14 cellular contexts compared by ENCODE assay signal in genomic region chr4:174256277-174256713, GRCh38. TPM values are rescaled to one million over a fixed set of nuclear protein-coding genes. Genes with fewer than 3 reads are reported as not detected.
A peak's percentile ranks its signal among the peaks of the same experiment; 100 is the strongest.
DNase-seq lines count a peak whose midpoint lies in the region; ATAC-seq and TF ChIP-seq lines count a peak whose summit lies in the region.
"Had no signal": no experiment of that assay in that cellular context is flagged by ENCODE, and none has a peak within 500 bp of the region (broad histone marks: within the 10 kb centered on the region; RNA-seq: fewer than 3 reads in every experiment).

No MANE protein-coding gene starts in this region.

- CTCF ChIA-PET in HEK293 (lab: Yijun Ruan, JAX) = no interaction called here

- in situ Hi-C loops in astrocyte of the spinal cord (cut with HindIII; ENCODE audit: low sequenced_read_pairs) = no loop called here

- POLR2A ChIA-PET in HEK293 (lab: Yijun Ruan, JAX) = interaction anchor here (0.6 kb wide), 1 partner anchor 1089 kb away, joined by 3 read pairs; no protein-coding TSS in a partner anchor

- H3K4me3 ChIP-seq in HEK293 (ENCODE audit: low read depth, low read length) (no peak overlapping the region), astrocyte of the spinal cord (ENCODE audit: low read depth, low read length) (no peak overlapping the region), fibroblast of villous mesenchyme (ENCODE audit: low read depth, low read length) (no peak overlapping the region)
- H3K4me3 ChIP-seq: BLaER1 treated with 17β-estradiol and CSF1 and Interleukin-3, amounts not matched to agents 10 nM and 100 nM; gastrocnemius medialis had no signal

- H3K36me3 ChIP-seq in HEK293 (ENCODE audit: control insufficient read depth in 2 of 2, insufficient read depth in 1 of 2, low read length in 2 of 2) = no peaks in the 10 kb centered on the region

- ATAC-seq in HG03159 (IDR thresholded peaks at IDR 0.05; ENCODE audit: unreplicated experiment) = no peak
- ATAC-seq: activated naive CD4-positive, alpha-beta T cell treated with anti-CD3 and anti-CD28 coated beads, Interleukin-2, amount 50 U/mL, for 72 hours; gastrocnemius medialis had no signal

- peaks cover 10% of the 10 kb centered on the region; the same call in 1 of the 2 replicates for H3K4me1 ChIP-seq in HEK293 (ENCODE audit: control insufficient read depth, insufficient read depth, low read length)
- H3K4me1 ChIP-seq: BLaER1 treated with 17β-estradiol and CSF1 and Interleukin-3, amounts not matched to agents 10 nM and 100 nM; gastrocnemius medialis had no signal

- H3K9me3 ChIP-seq in HEK293 (ENCODE audit: control insufficient read depth, insufficient read depth, low read depth, low read length) = no peaks in the 10 kb centered on the region
- H3K9me3 ChIP-seq: BLaER1 treated with 17β-estradiol and CSF1 and Interleukin-3, amounts not matched to agents 10 nM and 100 nM; gastrocnemius medialis had no signal

- DNase-seq in AG08395 (ENCODE audit: low spot score) (peak; percentile 30), astrocyte of the spinal cord (ENCODE audit: low read depth, low spot score) (peak; percentile 54), fibroblast of villous mesenchyme (ENCODE audit: low read depth) (peak; percentile 70), hypothalamus (lab: John Stamatoyannopoulos, UW) (no peak), activated gamma-delta T cell (lab: John Stamatoyannopoulos, UW) (no peak), glomerular visceral epithelial cell (ENCODE audit: extremely low spot score) (no peak)
- DNase-seq: DMS79 treated with DMSO at 0.1 percent for 48 hours, gastrocnemius medialis, NCI-H1436, T-helper 1 cell had no signal

- no peak overlapping the region for H3K27ac ChIP-seq in HEK293 (ENCODE audit: extremely low read depth, low read depth, low read length)
- H3K27ac ChIP-seq: BLaER1 treated with 17β-estradiol and CSF1 and Interleukin-3, amounts not matched to agents 10 nM and 100 nM; gastrocnemius medialis had no signal

- TF ChIP-seq CTCF in HEK293 (tag by site-specific recombination; IDR thresholded peaks at IDR 0.05) = no peak
- no peak for TF ChIP-seq CTCF in astrocyte of the spinal cord (IDR thresholded peaks at IDR 0.05; ENCODE audit: low read depth, low read length)
- TF ChIP-seq CTCF in fibroblast of villous mesenchyme (IDR thresholded peaks at IDR 0.05; ENCODE audit: insufficient read depth, low read depth, low read length) = no peak

TF ChIP-seq in HEK293, 187 proteins besides CTCF, POLR2A, EP300 and RAD21 (continues in another document):
- TF ChIP-seq ZNF580 (tag by site-specific recombination; IDR thresholded peaks at IDR 0.05) = no peak
- TF ChIP-seq ZNF768 (tag by site-specific recombination; IDR thresholded peaks at IDR 0.05) = no peak
- TF ChIP-seq ZNF658 (tag by site-specific recombination; IDR thresholded peaks at IDR 0.05) = no peak
- TF ChIP-seq KLF7 (tag by site-specific recombination; IDR thresholded peaks at IDR 0.05; ENCODE audit: borderline replicate concordance) = no peak
- peak; percentile 69 for TF ChIP-seq ZNF660 (tag by site-specific recombination; IDR thresholded peaks at IDR 0.05)
- peak; percentile 69; the same call in 1 of the 2 replicates for TF ChIP-seq MZF1 (tag by site-specific recombination; IDR thresholded peaks at IDR 0.05; ENCODE audit: borderline replicate concordance)
- no peak for TF ChIP-seq ZNF391 (tag by site-specific recombination; IDR thresholded peaks at IDR 0.05; ENCODE audit: borderline replicate concordance, low read depth)
- TF ChIP-seq ZNF548 (tag by site-specific recombination; IDR thresholded peaks at IDR 0.05) = no peak
- peak; percentile 76 for TF ChIP-seq IKZF3 (tag by site-specific recombination; IDR thresholded peaks at IDR 0.05)
- TF ChIP-seq ZNF501 (tag by site-specific recombination; IDR thresholded peaks at IDR 0.05) = 0 out of 2 replicates have a peak, but pooled peaks have one; percentile 56
- no peak for TF ChIP-seq ZNF596 (tag by site-specific recombination; IDR thresholded peaks at IDR 0.05)
- TF ChIP-seq KLF9 (tag by site-specific recombination; IDR thresholded peaks at IDR 0.05; ENCODE audit: low read depth) = no peak
- TF ChIP-seq ZBTB21 (tag by site-specific recombination; IDR thresholded peaks at IDR 0.05) = no peak
- no peak for TF ChIP-seq ZNF354C (tag by site-specific recombination; IDR thresholded peaks at IDR 0.05; ENCODE audit: borderline replicate concordance, low read depth)
- TF ChIP-seq ZNF571 (tag by site-specific recombination; IDR thresholded peaks at IDR 0.05) = no peak
- TF ChIP-seq ZNF701 (tag by site-specific recombination; IDR thresholded peaks at IDR 0.05) = no peak
- TF ChIP-seq ZNF155 (tag by site-specific recombination; IDR thresholded peaks at IDR 0.05) = no peak
- peak; percentile 59; the same call in 1 of the 2 replicates for TF ChIP-seq ZNF362 (tag by site-specific recombination; IDR thresholded peaks at IDR 0.05)
- TF ChIP-seq KLF1 (tag by site-specific recombination; IDR thresholded peaks at IDR 0.05) = no peak
- peak; percentile 65 for TF ChIP-seq ZNF843 (tag by site-specific recombination; IDR thresholded peaks at IDR 0.05)
- TF ChIP-seq GFI1B (tag by site-specific recombination; IDR thresholded peaks at IDR 0.05) = no peak
- no peak for TF ChIP-seq ZNF426 (tag by site-specific recombination; IDR thresholded peaks at IDR 0.05)
- no peak for TF ChIP-seq ZNF560 (tag by site-specific recombination; IDR thresholded peaks at IDR 0.05; ENCODE audit: borderline replicate concordance)
- no peak for TF ChIP-seq SP2 (tag by site-specific recombination; IDR thresholded peaks at IDR 0.05)
- TF ChIP-seq ZNF174 (tag by site-specific recombination; IDR thresholded peaks at IDR 0.05) = no peak
- TF ChIP-seq ZNF677 (tag by site-specific recombination; IDR thresholded peaks at IDR 0.05) = no peak
- no peak for TF ChIP-seq ZNF239 (tag by site-specific recombination; IDR thresholded peaks at IDR 0.05)
- TF ChIP-seq ZBTB44 (tag by site-specific recombination; IDR thresholded peaks at IDR 0.05) = peak; percentile 26; the same call in 1 of the 2 replicates
- TF ChIP-seq GLI2 (tag by site-specific recombination; IDR thresholded peaks at IDR 0.05; ENCODE audit: borderline replicate concordance, low read depth) = peak; percentile 33; the same call in 1 of the 2 replicates
- no peak for TF ChIP-seq ZNF132 (tag by site-specific recombination; IDR thresholded peaks at IDR 0.05; ENCODE audit: borderline replicate concordance)
- no peak for TF ChIP-seq ZNF2 (tag by site-specific recombination; IDR thresholded peaks at IDR 0.05)
- no peak for TF ChIP-seq ZNF10 (tag by site-specific recombination; IDR thresholded peaks at IDR 0.05)
- no peak for TF ChIP-seq ZNF274 (IDR thresholded peaks at IDR 0.05; ENCODE audit: low read length)
- TF ChIP-seq ZNF274 (tag by site-specific recombination; IDR thresholded peaks at IDR 0.05; ENCODE audit: borderline replicate concordance) = no peak
- TF ChIP-seq ZXDB (tag by site-specific recombination; IDR thresholded peaks at IDR 0.05) = peak; percentile 44; the same call in 1 of the 2 replicates
- no peak for TF ChIP-seq ZNF112 (tag by site-specific recombination; IDR thresholded peaks at IDR 0.05)
- TF ChIP-seq ZNF473 (tag by site-specific recombination; IDR thresholded peaks at IDR 0.05) = no peak
- TF ChIP-seq ZNF514 (tag by site-specific recombination; IDR thresholded peaks at IDR 0.05) = no peak
- no peak for TF ChIP-seq ZNF223 (tag by site-specific recombination; IDR thresholded peaks at IDR 0.05)
- peak; percentile 17; the same call in 1 of the 2 replicates for TF ChIP-seq KLF8 (tag by site-specific recombination; IDR thresholded peaks at IDR 0.05)
- no peak for TF ChIP-seq ZNF214 (tag by site-specific recombination; IDR thresholded peaks at IDR 0.05; ENCODE audit: borderline replicate concordance)
- TF ChIP-seq ZNF341 (tag by site-specific recombination; IDR thresholded peaks at IDR 0.05; ENCODE audit: low read depth) = no peak
- TF ChIP-seq ZEB2 (tag by site-specific recombination; IDR thresholded peaks at IDR 0.05) = peak; percentile 78
- no peak for TF ChIP-seq ZNF404 (tag by site-specific recombination; IDR thresholded peaks at IDR 0.05)
- no peak for TF ChIP-seq KLF16 (tag by site-specific recombination; IDR thresholded peaks at IDR 0.05)

RNA-seq across cellular contexts. Expression of gene FBXO8, which starts 27.2 kb away (rescaled TPM):
- 23.2 and 32.8 TPM in 2 replicates for total RNA-seq in fibroblast of villous mesenchyme

RNA-seq across cellular contexts. Expression of gene CEP44, which starts 27.4 kb away (rescaled TPM):
- 10.0 and 16.0 TPM in 2 replicates for total RNA-seq in fibroblast of villous mesenchyme

Comparison
In these comparisons a context has a peak if more than half of its experiments do, and no peak if none do; other contexts are left out.
1. DNase-seq: peak in AG08395 (single experiment), astrocyte of the spinal cord (single experiment) and fibroblast of villous mesenchyme (single experiment); none in hypothalamus (0 of 51), activated gamma-delta T cell (single experiment) and glomerular visceral epithelial cell (single experiment).